ENCODE assay signal across 1 cellular context in the genomic region with DNA sequence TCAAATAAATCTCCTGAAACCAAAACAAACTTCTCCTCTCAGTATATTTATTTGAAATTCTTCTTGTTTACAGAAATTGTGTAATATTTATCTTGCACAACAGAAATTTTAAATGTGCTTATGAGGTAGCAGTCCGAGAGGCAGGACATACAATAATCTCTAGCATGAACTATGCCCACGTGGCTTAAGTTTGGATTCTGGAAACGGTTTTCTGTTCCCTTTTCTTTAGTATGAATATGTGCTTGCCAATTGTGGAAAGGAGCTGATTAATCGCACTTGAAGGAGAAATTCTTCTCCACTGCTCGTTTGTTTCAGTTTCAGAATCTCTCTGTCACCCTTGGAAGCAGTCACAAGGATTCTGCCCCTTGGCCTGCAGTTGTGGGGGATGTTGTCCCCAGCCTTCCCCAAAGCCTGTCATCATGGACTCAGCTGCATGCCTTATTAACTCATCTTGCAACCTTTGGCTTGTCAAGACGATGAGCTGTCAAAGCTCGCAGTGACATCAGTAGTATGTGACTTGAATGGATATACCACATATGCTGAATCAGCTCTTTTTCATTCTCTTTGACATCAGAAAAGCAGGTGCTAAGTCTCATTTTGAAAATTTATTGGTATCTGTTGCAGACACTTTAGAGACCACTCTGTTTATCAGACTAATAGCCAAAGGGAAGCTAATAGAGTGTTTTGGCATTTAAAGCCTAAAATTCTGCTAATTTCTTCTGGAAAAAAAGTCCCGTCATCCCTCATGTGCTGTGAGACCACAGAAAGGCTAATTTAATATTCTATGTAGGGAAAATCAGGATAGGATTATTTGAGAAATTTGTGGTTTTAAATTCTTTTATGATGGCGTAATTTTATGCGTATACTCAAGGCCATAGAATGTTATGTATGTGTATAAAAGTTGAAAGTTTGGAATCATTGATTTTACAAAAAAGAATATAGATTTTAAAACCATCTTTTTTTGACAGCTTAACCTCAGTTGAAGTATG.
TF ChIP-seq lines count a peak whose summit lies in the region.

No MANE protein-coding gene starts in this region.

TF ChIP-seq in GM12878, 131 proteins besides CTCF, POLR2A, EP300 and RAD21 (continued from another document and continues in another):
- peak; percentile 49; the same call in 1 of the 2 replicates for TF ChIP-seq MTA2 (IDR thresholded peaks at IDR 0.05; ENCODE audit: low read depth)
- TF ChIP-seq, protein P1, sequence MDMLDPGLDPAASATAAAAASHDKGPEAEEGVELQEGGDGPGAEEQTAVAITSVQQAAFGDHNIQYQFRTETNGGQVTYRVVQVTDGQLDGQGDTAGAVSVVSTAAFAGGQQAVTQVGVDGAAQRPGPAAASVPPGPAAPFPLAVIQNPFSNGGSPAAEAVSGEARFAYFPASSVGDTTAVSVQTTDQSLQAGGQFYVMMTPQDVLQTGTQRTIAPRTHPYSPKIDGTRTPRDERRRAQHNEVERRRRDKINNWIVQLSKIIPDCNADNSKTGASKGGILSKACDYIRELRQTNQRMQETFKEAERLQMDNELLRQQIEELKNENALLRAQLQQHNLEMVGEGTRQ (IDR thresholded peaks at IDR 0.05; ENCODE audit: borderline replicate concordance, low read depth, low read length), result no peak
- TF ChIP-seq ZNF592 (IDR thresholded peaks at IDR 0.05), result no peak
- TF ChIP-seq, protein P2, sequence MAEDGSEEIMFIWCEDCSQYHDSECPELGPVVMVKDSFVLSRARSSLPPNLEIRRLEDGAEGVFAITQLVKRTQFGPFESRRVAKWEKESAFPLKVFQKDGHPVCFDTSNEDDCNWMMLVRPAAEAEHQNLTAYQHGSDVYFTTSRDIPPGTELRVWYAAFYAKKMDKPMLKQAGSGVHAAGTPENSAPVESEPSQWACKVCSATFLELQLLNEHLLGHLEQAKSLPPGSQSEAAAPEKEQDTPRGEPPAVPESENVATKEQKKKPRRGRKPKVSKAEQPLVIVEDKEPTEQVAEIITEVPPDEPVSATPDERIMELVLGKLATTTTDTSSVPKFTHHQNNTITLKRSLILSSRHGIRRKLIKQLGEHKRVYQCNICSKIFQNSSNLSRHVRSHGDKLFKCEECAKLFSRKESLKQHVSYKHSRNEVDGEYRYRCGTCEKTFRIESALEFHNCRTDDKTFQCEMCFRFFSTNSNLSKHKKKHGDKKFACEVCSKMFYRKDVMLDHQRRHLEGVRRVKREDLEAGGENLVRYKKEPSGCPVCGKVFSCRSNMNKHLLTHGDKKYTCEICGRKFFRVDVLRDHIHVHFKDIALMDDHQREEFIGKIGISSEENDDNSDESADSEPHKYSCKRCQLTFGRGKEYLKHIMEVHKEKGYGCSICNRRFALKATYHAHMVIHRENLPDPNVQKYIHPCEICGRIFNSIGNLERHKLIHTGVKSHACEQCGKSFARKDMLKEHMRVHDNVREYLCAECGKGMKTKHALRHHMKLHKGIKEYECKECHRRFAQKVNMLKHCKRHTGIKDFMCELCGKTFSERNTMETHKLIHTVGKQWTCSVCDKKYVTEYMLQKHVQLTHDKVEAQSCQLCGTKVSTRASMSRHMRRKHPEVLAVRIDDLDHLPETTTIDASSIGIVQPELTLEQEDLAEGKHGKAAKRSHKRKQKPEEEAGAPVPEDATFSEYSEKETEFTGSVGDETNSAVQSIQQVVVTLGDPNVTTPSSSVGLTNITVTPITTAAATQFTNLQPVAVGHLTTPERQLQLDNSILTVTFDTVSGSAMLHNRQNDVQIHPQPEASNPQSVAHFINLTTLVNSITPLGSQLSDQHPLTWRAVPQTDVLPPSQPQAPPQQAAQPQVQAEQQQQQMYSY (CRISPR knock-in tag; IDR thresholded peaks at IDR 0.05), result no peak
- TF ChIP-seq NFXL1 (IDR thresholded peaks at IDR 0.05; ENCODE audit: borderline replicate concordance), result no peak
- TF ChIP-seq ATF7 (IDR thresholded peaks at IDR 0.05; ENCODE audit: low read depth), result peak; percentile 79
- no peak for TF ChIP-seq CHD1 (IDR thresholded peaks at IDR 0.05; ENCODE audit: low read depth, low read length)
- no peak for TF ChIP-seq FOXK2 (IDR thresholded peaks at IDR 0.05)
- no peak for TF ChIP-seq SMAD1 (IDR thresholded peaks at IDR 0.05; ENCODE audit: low read depth, partially characterized antibody)
- no peak for TF ChIP-seq WRNIP1 (IDR thresholded peaks at IDR 0.05; ENCODE audit: borderline replicate concordance, low read depth, low read length)
- TF ChIP-seq, protein P3, sequence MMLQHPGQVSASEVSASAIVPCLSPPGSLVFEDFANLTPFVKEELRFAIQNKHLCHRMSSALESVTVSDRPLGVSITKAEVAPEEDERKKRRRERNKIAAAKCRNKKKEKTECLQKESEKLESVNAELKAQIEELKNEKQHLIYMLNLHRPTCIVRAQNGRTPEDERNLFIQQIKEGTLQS (IDR thresholded peaks at IDR 0.05; ENCODE audit: borderline replicate concordance, extremely low read depth, low read depth, low read length), result no peak
- TF ChIP-seq PAX8 (IDR thresholded peaks at IDR 0.05), result no peak
- no peak for TF ChIP-seq SMARCA5 (IDR thresholded peaks at IDR 0.05)
- 0 out of 2 replicates have a peak, but pooled peaks have one; percentile 41 for TF ChIP-seq DPF2 (IDR thresholded peaks at IDR 0.05)
- no peak for TF ChIP-seq ETV6 (conservative IDR thresholded peaks at IDR 0.05 in 1 of 2, IDR thresholded peaks at IDR 0.05 in 1 of 2; ENCODE audit: borderline replicate concordance in 1 of 2, low read depth in 1 of 2)
- TF ChIP-seq IRF4 (IDR thresholded peaks at IDR 0.05; ENCODE audit: low read depth, low read length), result no peak
- TF ChIP-seq HDAC2 (IDR thresholded peaks at IDR 0.05), result no peak
- peak; percentile 75 for TF ChIP-seq IKZF1 (conservative IDR thresholded peaks at IDR 0.05)
- TF ChIP-seq HSF1 (IDR thresholded peaks at IDR 0.05; ENCODE audit: low read depth, low read length), result no peak
- TF ChIP-seq CUX1 (IDR thresholded peaks at IDR 0.05; ENCODE audit: insufficient replicate concordance, low read depth, low read length), result no peak
- TF ChIP-seq REST (IDR thresholded peaks at IDR 0.05; ENCODE audit: low read depth, low read length), result no peak
- TF ChIP-seq KDM1A (IDR thresholded peaks at IDR 0.05; ENCODE audit: borderline replicate concordance), result no peak
- no peak for TF ChIP-seq JUNB (IDR thresholded peaks at IDR 0.05)
- TF ChIP-seq, protein P4, sequence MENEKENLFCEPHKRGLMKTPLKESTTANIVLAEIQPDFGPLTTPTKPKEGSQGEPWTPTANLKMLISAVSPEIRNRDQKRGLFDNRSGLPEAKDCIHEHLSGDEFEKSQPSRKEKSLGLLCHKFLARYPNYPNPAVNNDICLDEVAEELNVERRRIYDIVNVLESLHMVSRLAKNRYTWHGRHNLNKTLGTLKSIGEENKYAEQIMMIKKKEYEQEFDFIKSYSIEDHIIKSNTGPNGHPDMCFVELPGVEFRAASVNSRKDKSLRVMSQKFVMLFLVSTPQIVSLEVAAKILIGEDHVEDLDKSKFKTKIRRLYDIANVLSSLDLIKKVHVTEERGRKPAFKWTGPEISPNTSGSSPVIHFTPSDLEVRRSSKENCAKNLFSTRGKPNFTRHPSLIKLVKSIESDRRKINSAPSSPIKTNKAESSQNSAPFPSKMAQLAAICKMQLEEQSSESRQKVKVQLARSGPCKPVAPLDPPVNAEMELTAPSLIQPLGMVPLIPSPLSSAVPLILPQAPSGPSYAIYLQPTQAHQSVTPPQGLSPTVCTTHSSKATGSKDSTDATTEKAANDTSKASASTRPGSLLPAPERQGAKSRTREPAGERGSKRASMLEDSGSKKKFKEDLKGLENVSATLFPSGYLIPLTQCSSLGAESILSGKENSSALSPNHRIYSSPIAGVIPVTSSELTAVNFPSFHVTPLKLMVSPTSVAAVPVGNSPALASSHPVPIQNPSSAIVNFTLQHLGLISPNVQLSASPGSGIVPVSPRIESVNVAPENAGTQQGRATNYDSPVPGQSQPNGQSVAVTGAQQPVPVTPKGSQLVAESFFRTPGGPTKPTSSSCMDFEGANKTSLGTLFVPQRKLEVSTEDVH (IDR thresholded peaks at IDR 0.05; ENCODE audit: low read depth, partially characterized antibody), result no peak
- no peak for TF ChIP-seq MYC (IDR thresholded peaks at IDR 0.05; ENCODE audit: insufficient read depth, insufficient read length, insufficient replicate concordance, low read length, severe bottlenecking)
- TF ChIP-seq CBX5 (IDR thresholded peaks at IDR 0.05; ENCODE audit: low read depth), result peak; percentile 79
